In genomic region chr6:108361312-108361932, GRCh38 we compare ENCODE assay signal across 1 cellular context.
TF ChIP-seq lines count a peak whose summit lies in the region.

No MANE protein-coding gene starts in this region.

TF ChIP-seq in K562, 482 proteins besides CTCF, POLR2A, EP300 and RAD21 (continued from another document and continues in another):
- peak; percentile 93 for TF ChIP-seq ZNF584 (CRISPR knock-in tag; IDR thresholded peaks at IDR 0.05; ENCODE audit: low read depth)
- TF ChIP-seq ZBED1 (IDR thresholded peaks at IDR 0.05) = no peak
- TF ChIP-seq CEBPB (tag; IDR thresholded peaks at IDR 0.05) = peak; percentile 95
- TF ChIP-seq CREB1 (IDR thresholded peaks at IDR 0.05) = no peak
- no peak for TF ChIP-seq CREB1 (CRISPR knock-in tag; IDR thresholded peaks at IDR 0.05)
- no peak for TF ChIP-seq PBX2 (CRISPR knock-in tag; IDR thresholded peaks at IDR 0.05; ENCODE audit: low read depth)
- no peak for TF ChIP-seq PBX2 (tag; conservative IDR thresholded peaks at IDR 0.05; ENCODE audit: low read depth)
- no peak for TF ChIP-seq NFE2L1 (tag; IDR thresholded peaks at IDR 0.05; ENCODE audit: borderline replicate concordance, low read depth)
- TF ChIP-seq ZNF280B (CRISPR knock-in tag; IDR thresholded peaks at IDR 0.05) = no peak
- TF ChIP-seq EWSR1 (IDR thresholded peaks at IDR 0.05; ENCODE audit: borderline replicate concordance, low read depth, partially characterized antibody) = no peak
- TF ChIP-seq STAT5B (CRISPR knock-in tag; IDR thresholded peaks at IDR 0.05) = no peak
- no peak for TF ChIP-seq ZBTB34 (CRISPR knock-in tag; IDR thresholded peaks at IDR 0.05)
- TF ChIP-seq AFF1 (IDR thresholded peaks at IDR 0.05; ENCODE audit: low read depth in 1 of 2, partially characterized antibody in 2 of 2) = peak in 1 of 2 experiments; percentile 51
- TF ChIP-seq PML (IDR thresholded peaks at IDR 0.05; ENCODE audit: low read length) = peak; percentile 65; the same call in 1 of the 2 replicates
- TF ChIP-seq SLC30A9 (CRISPR knock-in tag; IDR thresholded peaks at IDR 0.05) = no peak
- TF ChIP-seq ZFP30 (CRISPR knock-in tag; IDR thresholded peaks at IDR 0.05; ENCODE audit: borderline replicate concordance) = no peak
- no peak for TF ChIP-seq HDAC6 (IDR thresholded peaks at IDR 0.05; ENCODE audit: low read depth, low read length)
- no peak for TF ChIP-seq KLF10 (CRISPR knock-in tag; IDR thresholded peaks at IDR 0.05)
- peak; percentile 49; the same call in 1 of the 2 replicates for TF ChIP-seq CC2D1A (IDR thresholded peaks at IDR 0.05)
- TF ChIP-seq CEBPG (CRISPR knock-in tag; IDR thresholded peaks at IDR 0.05) = peak; percentile 92
- TF ChIP-seq CEBPG (tag; conservative IDR thresholded peaks at IDR 0.05 in 1 of 2, IDR thresholded peaks at IDR 0.05 in 1 of 2) = peak; percentile 77 to 92
- no peak for TF ChIP-seq USF1 (CRISPR knock-in tag; IDR thresholded peaks at IDR 0.05)
- TF ChIP-seq TAF1 (IDR thresholded peaks at IDR 0.05; ENCODE audit: control insufficient read depth, extremely low read depth, insufficient read depth, low read length, severe bottlenecking) = no peak
- no peak for TF ChIP-seq MXD1 (CRISPR knock-in tag; IDR thresholded peaks at IDR 0.05; ENCODE audit: borderline replicate concordance, poor library complexity, severe bottlenecking)
- TF ChIP-seq MTF1 (CRISPR knock-in tag; IDR thresholded peaks at IDR 0.05; ENCODE audit: borderline replicate concordance) = no peak
- no peak for TF ChIP-seq TOE1 (IDR thresholded peaks at IDR 0.05; ENCODE audit: borderline replicate concordance)
- no peak; the same call in 1 of the 2 replicates for TF ChIP-seq TOE1 (CRISPR knock-in tag; IDR thresholded peaks at IDR 0.05; ENCODE audit: borderline replicate concordance, low read depth)
- peak; percentile 33; the same call in 1 of the 2 replicates for TF ChIP-seq BCL6 (CRISPR knock-in tag; IDR thresholded peaks at IDR 0.05)
- TF ChIP-seq RB1 (IDR thresholded peaks at IDR 0.05; ENCODE audit: low read depth) = no peak
- peak; percentile 80; the same call in 1 of the 2 replicates for TF ChIP-seq ARID3A (IDR thresholded peaks at IDR 0.05; ENCODE audit: borderline replicate concordance, low read depth, low read length)
- TF ChIP-seq ARID3B (CRISPR knock-in tag; IDR thresholded peaks at IDR 0.05; ENCODE audit: borderline replicate concordance) = no peak
- TF ChIP-seq SMAD2 (IDR thresholded peaks at IDR 0.05; ENCODE audit: low read depth, low read length) = no peak
- peak; percentile 35; the same call in 1 of the 2 replicates for TF ChIP-seq HES1 (IDR thresholded peaks at IDR 0.05; ENCODE audit: low read depth)
- TF ChIP-seq ZNF408 (CRISPR knock-in tag; IDR thresholded peaks at IDR 0.05; ENCODE audit: low read depth) = no peak
- no peak for TF ChIP-seq CREBBP (IDR thresholded peaks at IDR 0.05; ENCODE audit: low read depth, low read length)
- peak; percentile 49; the same call in 1 of the 2 replicates for TF ChIP-seq POLR2H (tag; IDR thresholded peaks at IDR 0.05; ENCODE audit: low read depth)
- no peak for TF ChIP-seq ZNF57 (CRISPR knock-in tag; IDR thresholded peaks at IDR 0.05)
- no peak for TF ChIP-seq DEAF1 (CRISPR knock-in tag; IDR thresholded peaks at IDR 0.05)
- peak; percentile 44; the same call in 1 of the 2 replicates for TF ChIP-seq ZNF449 (CRISPR knock-in tag; IDR thresholded peaks at IDR 0.05)
- no peak for TF ChIP-seq KHSRP (IDR thresholded peaks at IDR 0.05)
- no peak for TF ChIP-seq ARID2 (IDR thresholded peaks at IDR 0.05)
- no peak for TF ChIP-seq ID3 (CRISPR knock-in tag; IDR thresholded peaks at IDR 0.05)
- TF ChIP-seq ID3 (tag; IDR thresholded peaks at IDR 0.05) = no peak
- TF ChIP-seq KAT7 (CRISPR knock-in tag; IDR thresholded peaks at IDR 0.05; ENCODE audit: borderline replicate concordance) = no peak
- no peak for TF ChIP-seq ZSCAN29 (IDR thresholded peaks at IDR 0.05)
- TF ChIP-seq SMARCE1 (IDR thresholded peaks at IDR 0.05) = peak; percentile 78
- peak; percentile 57 for TF ChIP-seq MTA3 (IDR thresholded peaks at IDR 0.05; ENCODE audit: borderline replicate concordance)
- TF ChIP-seq NFYB (IDR thresholded peaks at IDR 0.05; ENCODE audit: extremely low read depth, insufficient read length) = no peak
